Comparison of ENCODE assay signal across 2 cellular contexts in genomic region chr2:36329251-36329650, GRCh38.
TF ChIP-seq lines count a peak whose summit lies in the region.

No MANE protein-coding gene starts in this region.

TF ChIP-seq in SK-N-SH treated with all-trans-retinoic acid at 6 μM for 48 hours, 23 proteins besides CTCF, POLR2A, EP300 and RAD21 (continued from another document):
- TF ChIP-seq ISL1 (CRISPR knock-in tag; IDR thresholded peaks at IDR 0.05) (no peak), CREB5 (CRISPR knock-in tag; IDR thresholded peaks at IDR 0.05; ENCODE audit: low read depth) (no peak), ZFP30 (CRISPR knock-in tag; IDR thresholded peaks at IDR 0.05) (no peak), POU6F1 (CRISPR knock-in tag; IDR thresholded peaks at IDR 0.05; ENCODE audit: borderline replicate concordance, low read depth) (no peak), TCF4 (CRISPR knock-in tag; IDR thresholded peaks at IDR 0.05; ENCODE audit: borderline replicate concordance) (no peak), BACH2 (CRISPR knock-in tag; IDR thresholded peaks at IDR 0.05; ENCODE audit: borderline replicate concordance) (no peak), PPARA (CRISPR knock-in tag; IDR thresholded peaks at IDR 0.05; ENCODE audit: borderline replicate concordance) (no peak), ZFP3 (CRISPR knock-in tag; IDR thresholded peaks at IDR 0.05) (no peak), ZNF565 (CRISPR knock-in tag; conservative IDR thresholded peaks at IDR 0.05; ENCODE audit: low read depth) (no peak), OSR1 (CRISPR knock-in tag; IDR thresholded peaks at IDR 0.05) (no peak), ZC3H10 (CRISPR knock-in tag; IDR thresholded peaks at IDR 0.05) (no peak), CSRNP3 (CRISPR knock-in tag; IDR thresholded peaks at IDR 0.05) (no peak), GLIS3 (CRISPR knock-in tag; IDR thresholded peaks at IDR 0.05) (no peak)

TF ChIP-seq in SK-N-SH, 30 proteins besides CTCF, POLR2A, EP300 and RAD21 (continued from another document):
- TF ChIP-seq REST (IDR thresholded peaks at IDR 0.05; ENCODE audit: low read depth, low read length) (no peak), JUND (IDR thresholded peaks at IDR 0.05) (no peak), FOSL2 (IDR thresholded peaks at IDR 0.05; ENCODE audit: borderline replicate concordance, low read depth) (no peak), ZBTB33 (IDR thresholded peaks at IDR 0.05; ENCODE audit: borderline replicate concordance, low read depth) (no peak)
